Comparison of ENCODE assay signal across 20 cellular contexts in the genomic region with DNA sequence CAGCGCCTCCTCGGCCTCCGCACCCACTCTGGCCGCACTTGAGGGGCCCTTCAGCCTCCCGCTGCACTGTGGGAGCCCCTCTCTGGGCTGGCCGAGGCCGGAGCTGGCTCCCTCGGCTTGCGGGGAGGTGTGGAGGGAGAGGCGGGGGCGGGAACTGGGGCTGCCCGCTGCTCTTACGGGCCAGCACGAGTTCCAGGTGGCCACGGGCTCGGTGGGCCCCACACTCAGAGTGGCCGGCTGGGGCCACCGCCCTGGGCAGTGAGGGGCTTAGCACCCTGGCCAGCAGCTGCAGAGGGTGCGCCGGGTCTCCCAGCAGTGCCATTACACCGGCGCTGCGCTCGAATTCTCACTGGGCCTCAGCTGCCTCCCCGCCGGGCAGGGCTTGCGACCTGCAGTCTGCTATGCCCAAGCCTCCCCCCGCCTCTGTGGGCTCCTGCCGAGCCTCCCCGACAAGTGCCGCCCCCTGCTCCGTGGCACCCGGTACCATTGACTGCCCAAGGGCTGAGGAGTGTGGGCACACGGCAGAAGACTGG.
"Had no signal": no experiment of that assay in that cellular context is flagged by ENCODE, and none has a peak within 500 bp of the region (broad histone marks: within the 10 kb centered on the region; RNA-seq: fewer than 3 reads in every experiment).

No MANE protein-coding gene starts in this region.

- ATAC-seq: effector memory CD8-positive, alpha-beta T cell; gastrocnemius medialis; heart right ventricle; left lung; psoas muscle; sciatic nerve had no signal

- H3K27me3 ChIP-seq: esophagus muscularis mucosa, gastrocnemius medialis, heart right ventricle, left lung, tibial artery had no signal

- H3K27ac ChIP-seq: epithelial cell of prostate, esophagus muscularis mucosa, gastrocnemius medialis, heart right ventricle, left lung, parathyroid adenoma, psoas muscle, skin epidermis, tibial artery had no signal

- DNase-seq: effector memory CD8-positive, alpha-beta T cell; gastrocnemius medialis; hypothalamus; mesendoderm; naive B cell; retina; stimulated activated CD4-positive, alpha-beta T cell treated with anti-CD3 and anti-CD28 coated beads, Interleukin-12 subunit alpha, Interleukin-12 subunit beta, amount 100 ng/mL, for 4 hours; stimulated activated naive CD4-positive, alpha-beta T cell treated with Interleukin-2 at 50 U/mL for 16 hours; tibial artery had no signal

- H3K36me3 ChIP-seq: esophagus muscularis mucosa, gastrocnemius medialis, heart right ventricle, left lung, tibial artery had no signal

- H2AFZ ChIP-seq: parathyroid adenoma had no signal

- H3K9me3 Mint-ChIP-seq: effector memory CD8-positive, alpha-beta T cell had no signal

- H3K79me2 ChIP-seq: parathyroid adenoma had no signal

- H3K4me1 ChIP-seq: esophagus muscularis mucosa, gastrocnemius medialis, heart right ventricle, left lung, parathyroid adenoma, psoas muscle, tibial artery had no signal

- H3K36me3 Mint-ChIP-seq: naive B cell had no signal

- H3K9me3 ChIP-seq: gastrocnemius medialis, psoas muscle, tibial artery had no signal

- H3K27ac Mint-ChIP-seq: dendritic cell treated with granulocyte-macrophage colony-stimulating factor and Interleukin-4, amounts not matched to agents 40 ng/mL and 50 ng/mL, for 4 days; effector memory CD8-positive, alpha-beta T cell; naive B cell; nephron had no signal

- H3K9ac ChIP-seq: parathyroid adenoma had no signal

- H3K4me1 Mint-ChIP-seq: naive B cell, nephron had no signal

- H3K4me3 Mint-ChIP-seq: dendritic cell treated with granulocyte-macrophage colony-stimulating factor and Interleukin-4, amounts not matched to agents 40 ng/mL and 50 ng/mL, for 4 days; effector memory CD8-positive, alpha-beta T cell; naive B cell; nephron had no signal

- H3K27me3 Mint-ChIP-seq: dendritic cell treated with granulocyte-macrophage colony-stimulating factor and Interleukin-4, amounts not matched to agents 40 ng/mL and 50 ng/mL, for 4 days; effector memory CD8-positive, alpha-beta T cell; naive B cell had no signal

- H3K4me3 ChIP-seq: esophagus muscularis mucosa, gastrocnemius medialis, heart right ventricle, left lung, lung, psoas muscle, skin epidermis, tibial artery had no signal
